In the genomic region with DNA sequence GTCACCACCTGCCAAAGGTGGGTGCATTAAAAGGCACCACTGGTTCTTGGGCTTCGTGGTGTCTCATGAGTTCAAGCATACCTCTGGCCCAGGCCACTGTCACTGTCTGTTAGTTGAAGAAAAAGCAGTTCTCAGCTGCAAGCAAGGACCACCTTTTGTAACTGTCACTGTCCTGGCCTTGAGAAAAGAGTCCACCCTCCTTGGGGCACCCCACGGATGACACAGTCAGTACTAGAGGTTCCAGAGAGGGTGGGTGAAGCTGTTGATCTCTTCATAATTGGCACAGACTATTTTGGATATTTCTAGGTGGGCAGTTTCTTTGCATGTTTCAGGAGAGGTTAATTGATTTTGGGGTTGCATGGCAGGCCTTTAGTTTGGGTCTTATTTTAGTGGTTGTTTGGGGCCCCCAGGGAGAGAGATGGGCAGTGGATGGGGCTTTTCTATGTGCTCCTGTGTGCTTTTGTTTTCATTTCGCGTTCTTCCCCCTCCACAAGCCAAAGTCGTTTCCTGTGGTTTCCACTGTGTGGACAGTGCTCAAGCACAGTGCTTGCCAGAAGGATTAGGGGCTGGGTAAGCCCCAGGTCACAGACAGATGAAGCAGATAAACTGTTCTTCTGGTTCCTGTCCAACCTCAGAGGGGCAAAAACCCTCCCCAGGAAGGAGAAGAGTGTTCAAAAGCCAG, we compare ENCODE assay signal across 8 cellular contexts.
DNase-seq lines count a peak whose midpoint lies in the region; ATAC-seq and FAIRE-seq lines count a peak whose summit lies in the region.

No MANE protein-coding gene starts in this region.

- H3K4me1 ChIP-seq in small intestine (ENCODE audit: control insufficient read depth in 2 of 2, insufficient read depth in 1 of 2, low read depth in 1 of 2, low read length in 1 of 2): no peaks in the 10 kb centered on the region

- peak; percentile 92 for ATAC-seq in HG03025 (IDR thresholded peaks at IDR 0.05; ENCODE audit: low FRiP score, unreplicated experiment)

- CTCF ChIA-PET in activated CD4-positive, alpha-beta T cell treated with anti-CD3 and anti-CD28 coated beads, Interleukin-2, amount 10 ng/mL, durations not matched to agents 7 days and 5 days (lab: Charles Lee): interaction anchor here (0.9 kb wide), 1 partner anchor 10 kb away, joined by 4 read pairs; no protein-coding TSS in a partner anchor

- H3K27me3 Mint-ChIP-seq in activated CD4-positive, alpha-beta T cell treated with anti-CD3 and anti-CD28 coated beads, Interleukin-2, amount 10 ng/mL, durations not matched to agents 7 days and 5 days: no peaks in the 10 kb centered on the region

- POLR2A ChIA-PET in activated CD4-positive, alpha-beta T cell treated with anti-CD3 and anti-CD28 coated beads, Interleukin-2, amount 10 ng/mL, durations not matched to agents 7 days and 5 days (lab: Charles Lee): no interaction called here

- peaks cover 22% of the 10 kb centered on the region for H3K36me3 Mint-ChIP-seq in activated CD4-positive, alpha-beta T cell treated with anti-CD3 and anti-CD28 coated beads, Interleukin-2, amount 10 ng/mL, durations not matched to agents 7 days and 5 days (ENCODE audit: low read depth)

- no peak overlapping the region for H3K4me3 ChIP-seq in small intestine (ENCODE audit: low read depth in 1 of 2, low read length in 2 of 2)

- FAIRE-seq in small intestine (lab: Jason Lieb, UNC) (no peak), RCC 7860 (lab: Jason Lieb, UNC) (no peak)

- no peaks in the 10 kb centered on the region for H3K36me3 ChIP-seq in small intestine (ENCODE audit: control insufficient read depth in 2 of 2, insufficient read depth in 2 of 2, low read length in 2 of 2)

- no peaks in the 10 kb centered on the region for H3K27me3 ChIP-seq in small intestine (ENCODE audit: control insufficient read depth in 2 of 2, insufficient read depth in 2 of 2, low read length in 2 of 2)

- peak overlapping the region; percentile 17 for H3K4me3 Mint-ChIP-seq in activated CD4-positive, alpha-beta T cell treated with anti-CD3 and anti-CD28 coated beads, Interleukin-2, amount 10 ng/mL, durations not matched to agents 7 days and 5 days

- peak; percentile 42 for DNase-seq in activated CD4-positive, alpha-beta T cell treated with anti-CD3 and anti-CD28 coated beads, Interleukin-2, amount 10 ng/mL, durations not matched to agents 7 days and 5 days
- DNase-seq in activated CD4-positive, alpha-beta T cell treated with anti-CD3 and anti-CD28 coated beads for 4 hours: no peak
- DNase-seq in SKM-1 treated with dmso at 0.1 percent for 144 hours (lab: John Stamatoyannopoulos, UW; ENCODE audit: unreplicated experiment) (peak; percentile 54), small intestine (peak; percentile 23), RCC 7860 (ENCODE audit: low spot score) (no peak), anterior cingulate cortex (lab: John Stamatoyannopoulos, UW) (no peak)
- DNase-seq in stimulated activated CD4-positive, alpha-beta T cell treated with anti-CD3 and anti-CD28 coated beads, Interleukin-12 subunit alpha, Interleukin-12 subunit beta, amount 100 ng/mL, for 4 hours: no peak

- peaks cover 28% of the 10 kb centered on the region for H3K4me1 Mint-ChIP-seq in activated CD4-positive, alpha-beta T cell treated with anti-CD3 and anti-CD28 coated beads, Interleukin-2, amount 10 ng/mL, durations not matched to agents 7 days and 5 days

- WGBS in small intestine, 3 donors: 34 to 67% (median 37%) methylated on average over 5 of the region's 5 CpGs

- no peaks in the 10 kb centered on the region for H3K9me3 ChIP-seq in small intestine (ENCODE audit: control insufficient read depth, low read depth)

- H3K27ac Mint-ChIP-seq in activated CD4-positive, alpha-beta T cell treated with anti-CD3 and anti-CD28 coated beads, Interleukin-2, amount 10 ng/mL, durations not matched to agents 7 days and 5 days: peak overlapping the region; percentile 88

- peak overlapping the region in 1 of 2 donors; percentile 72 for H3K27ac ChIP-seq in small intestine (ENCODE audit: low read depth in 1 of 2, low read length in 1 of 2)

- peaks cover 15% of the 10 kb centered on the region for H3K9me3 Mint-ChIP-seq in activated CD4-positive, alpha-beta T cell treated with anti-CD3 and anti-CD28 coated beads, Interleukin-2, amount 10 ng/mL, durations not matched to agents 7 days and 5 days

Comparison
In these comparisons a context has a peak if more than half of its experiments do, and no peak if none do; other contexts are left out.
1. DNase-seq: peak in activated CD4-positive, alpha-beta T cell treated with anti-CD3 and anti-CD28 coated beads, Interleukin-2, amount 10 ng/mL, durations not matched to agents 7 days and 5 days (single experiment), SKM-1 treated with dmso at 0.1 percent for 144 hours (single experiment) and small intestine (single experiment); none in activated CD4-positive, alpha-beta T cell treated with anti-CD3 and anti-CD28 coated beads for 4 hours (0 of 2), RCC 7860 (single experiment), stimulated activated CD4-positive, alpha-beta T cell treated with anti-CD3 and anti-CD28 coated beads, Interleukin-12 subunit alpha, Interleukin-12 subunit beta, amount 100 ng/mL, for 4 hours (single experiment) and anterior cingulate cortex (0 of 58).